In the genomic region with DNA sequence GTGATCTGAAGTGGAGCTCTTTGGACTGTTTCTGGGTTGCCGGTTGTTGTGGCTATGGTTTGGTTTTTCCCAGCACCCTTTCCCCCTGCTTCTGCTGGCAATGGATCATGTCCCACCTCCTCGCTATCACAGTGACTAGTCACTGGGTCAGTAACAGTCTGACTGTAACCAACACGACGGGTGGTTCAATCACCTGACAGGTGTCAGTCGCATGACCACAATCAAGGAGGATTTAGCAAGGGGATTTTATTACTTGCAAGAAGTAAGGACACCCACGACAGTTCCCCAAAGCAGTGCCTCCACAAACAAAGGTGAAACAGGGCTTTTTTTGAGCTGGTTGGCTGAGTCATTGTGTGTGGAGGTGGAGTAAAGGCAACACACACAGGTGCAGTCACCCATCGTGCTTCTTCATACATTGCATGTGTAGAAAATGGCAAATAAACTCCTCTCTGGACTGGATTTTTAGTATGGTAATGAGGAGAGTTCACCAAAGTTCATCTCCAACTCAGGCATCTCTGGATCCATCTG, we compare ENCODE assay signal across 29 cellular contexts. TPM values are rescaled to one million over a fixed set of nuclear protein-coding genes. Genes with fewer than 3 reads are reported as not detected.
"Had no signal": no experiment of that assay in that cellular context is flagged by ENCODE, and none has a peak within 500 bp of the region (broad histone marks: within the 10 kb centered on the region; RNA-seq: fewer than 3 reads in every experiment).

No MANE protein-coding gene starts in this region.

- DNase-seq: activated CD4-positive, alpha-beta T cell treated with anti-CD3 and anti-CD28 coated beads, Interleukin-2, amount 50 U/mL, for 1 hour; activated CD4-positive, CD25-positive, alpha-beta regulatory T cell treated with anti-CD3 and anti-CD28 coated beads, Interleukin-2, amount 50 U/mL, for 72 hours; activated CD8-positive, alpha-beta T cell treated with anti-CD3 and anti-CD28 coated beads for 36 hours; activated gamma-delta T cell treated with Interleukin-2 at 50 U/mL for 16 hours; activated naive CD4-positive, alpha-beta T cell treated with anti-CD3 and anti-CD28 coated beads, Interleukin-2, amount 50 U/mL, for 16 hours; activated T-cell treated with anti-CD3 and anti-CD28 coated beads, Interleukin-2, amount 50 U/mL, for 4 hours; amniotic stem cell; brain microvascular endothelial cell; central memory CD4-positive, alpha-beta T cell; endodermal cell; foreskin fibroblast; head of caudate nucleus; immature natural killer cell; midbrain; naive thymus-derived CD4-positive, alpha-beta T cell; ovary; stimulated activated CD4-positive, alpha-beta T cell treated with anti-CD3 and anti-CD28 coated beads, Interleukin-12 subunit alpha, Interleukin-12 subunit beta, amount 100 ng/mL, for 4 hours; stimulated activated CD4-positive, alpha-beta T cell treated with anti-CD3 and anti-CD28 coated beads, Interleukin-4, amount 100 ng/mL, for 1 hour; stimulated activated naive CD8-positive, alpha-beta T cell treated with anti-CD3 and anti-CD28 coated beads, Interleukin-15, Interleukin-2, amounts not matched to agents 100 U/mL and 50 U/mL, for 24 hours; trophoblast cell had no signal

- ATAC-seq: activated CD8-positive, alpha-beta T cell treated with anti-CD3 and anti-CD28 coated beads for 36 hours; activated T-cell treated with anti-CD3 and anti-CD28 coated beads, Interleukin-2, amount 50 U/mL, for 4 hours; activated T-helper 17 cell treated with anti-CD3 and anti-CD28 coated beads, Interleukin-2, amount 50 U/mL, for 72 hours; esophagus mucosa; naive thymus-derived CD4-positive, alpha-beta T cell; sciatic nerve; stimulated activated naive CD8-positive, alpha-beta T cell treated with anti-CD3 and anti-CD28 coated beads, Interleukin-15, Interleukin-2, amounts not matched to agents 100 U/mL and 50 U/mL, for 24 hours had no signal

- H3K4me3 ChIP-seq: ovary, skin epidermis, thoracic aorta had no signal

RNA-seq across cellular contexts. Expression of gene FAM3D, which starts 58.8 kb away (rescaled TPM):
- total RNA-seq: activated CD8-positive, alpha-beta T cell treated with anti-CD3 and anti-CD28 coated beads for 36 hours; activated T-cell treated with anti-CD3 and anti-CD28 coated beads, Interleukin-2, amount 50 U/mL, for 4 hours; activated T-helper 17 cell treated with anti-CD3 and anti-CD28 coated beads, Interleukin-2, amount 50 U/mL, for 72 hours; astrocyte; endodermal cell; kidney epithelial cell; naive thymus-derived CD4-positive, alpha-beta T cell; progenitor cell of endocrine pancreas; renal cortical epithelial cell; sciatic nerve; thoracic aorta had no signal
